16 cellular contexts compared by ENCODE assay signal in genomic region chr4:6076391-6076790, GRCh38. TPM values are rescaled to one million over a fixed set of nuclear protein-coding genes. Genes with fewer than 3 reads are reported as not detected.
DNase-seq lines count a peak whose midpoint lies in the region; ATAC-seq and TF ChIP-seq lines count a peak whose summit lies in the region.
"Had no signal": no experiment of that assay in that cellular context is flagged by ENCODE, and none has a peak within 500 bp of the region (broad histone marks: within the 10 kb centered on the region; RNA-seq: fewer than 3 reads in every experiment).

No MANE protein-coding gene starts in this region.

- ATAC-seq in GM19351 (IDR thresholded peaks at IDR 0.05; ENCODE audit: unreplicated experiment) (peak; percentile 54), GM18868 (IDR thresholded peaks at IDR 0.05; ENCODE audit: unreplicated experiment) (no peak)
- ATAC-seq: activated T-cell treated with anti-CD3 and anti-CD28 coated beads, Interleukin-2, amount 50 U/mL, for 72 hours; mucosa of descending colon had no signal

- H3K9me3 Mint-ChIP-seq in activated CD4-positive, alpha-beta T cell treated with anti-CD3 and anti-CD28 coated beads, Interleukin-2, amount 10 ng/mL, durations not matched to agents 7 days and 5 days: no peaks in the 10 kb centered on the region
- H3K9me3 Mint-ChIP-seq in progenitor cell of endocrine pancreas (ENCODE audit: low read depth): no peaks in the 10 kb centered on the region

- CTCF ChIA-PET in activated CD4-positive, alpha-beta T cell treated with anti-CD3 and anti-CD28 coated beads, Interleukin-2, amount 10 ng/mL, durations not matched to agents 7 days and 5 days (lab: Charles Lee): no interaction called here

- peak; percentile 54 for TF ChIP-seq CTCF in progenitor cell of endocrine pancreas (IDR thresholded peaks at IDR 0.05; ENCODE audit: unreplicated experiment)

- in situ Hi-C loops in SK-MEL-5 (cut with HindIII; ENCODE audit: low pct_unique_long_range_greater_than_20kb, low sequenced_read_pairs): no loop called here

- peak; percentile 24 for DNase-seq in activated CD4-positive, alpha-beta T cell treated with anti-CD3 and anti-CD28 coated beads, Interleukin-2, amount 10 ng/mL, durations not matched to agents 7 days and 5 days
- no peak for DNase-seq in activated CD4-positive, alpha-beta T cell treated with anti-CD3 and anti-CD28 coated beads for 1 hour
- DNase-seq in SK-MEL-5 (ENCODE audit: low read depth, low spot score) (peak; percentile 4), progenitor cell of endocrine pancreas (ENCODE audit: low spot score, unreplicated experiment) (no peak), AML-193 (lab: John Stamatoyannopoulos, UW) (no peak)
- no peak for DNase-seq in activated CD8-positive, alpha-beta memory T cell treated with anti-CD3 and anti-CD28 coated beads, Interleukin-2, amount 50 U/mL, for 4 hours
- DNase-seq: activated T-cell treated with anti-CD3 and anti-CD28 coated beads, Interleukin-2, amount 50 U/mL, for 72 hours; GM23248; KBM-7; mucosa of descending colon; NCI-H187 treated with DMSO at 0.1 percent for 48 hours had no signal

- POLR2A ChIA-PET in activated CD4-positive, alpha-beta T cell treated with anti-CD3 and anti-CD28 coated beads, Interleukin-2, amount 10 ng/mL, durations not matched to agents 7 days and 5 days (lab: Charles Lee): no interaction called here

- H3K4me1 Mint-ChIP-seq in activated CD4-positive, alpha-beta T cell treated with anti-CD3 and anti-CD28 coated beads, Interleukin-2, amount 10 ng/mL, durations not matched to agents 7 days and 5 days: no peaks in the 10 kb centered on the region
- H3K4me1 Mint-ChIP-seq in progenitor cell of endocrine pancreas (ENCODE audit: low read depth): peaks cover 9% of the 10 kb centered on the region

- no peak overlapping the region for H3K27ac Mint-ChIP-seq in activated CD4-positive, alpha-beta T cell treated with anti-CD3 and anti-CD28 coated beads, Interleukin-2, amount 10 ng/mL, durations not matched to agents 7 days and 5 days
- H3K27ac Mint-ChIP-seq in progenitor cell of endocrine pancreas: no peak overlapping the region
- H3K27ac Mint-ChIP-seq: activated T-cell treated with anti-CD3 and anti-CD28 coated beads, Interleukin-2, amount 50 U/mL, for 72 hours had no signal

- peaks cover 12% of the 10 kb centered on the region for H3K36me3 Mint-ChIP-seq in activated CD4-positive, alpha-beta T cell treated with anti-CD3 and anti-CD28 coated beads, Interleukin-2, amount 10 ng/mL, durations not matched to agents 7 days and 5 days (ENCODE audit: low read depth)
- no peaks in the 10 kb centered on the region for H3K36me3 Mint-ChIP-seq in progenitor cell of endocrine pancreas (ENCODE audit: insufficient read depth)

- H3K27me3 Mint-ChIP-seq in activated CD4-positive, alpha-beta T cell treated with anti-CD3 and anti-CD28 coated beads, Interleukin-2, amount 10 ng/mL, durations not matched to agents 7 days and 5 days: no peaks in the 10 kb centered on the region
- no peaks in the 10 kb centered on the region for H3K27me3 Mint-ChIP-seq in progenitor cell of endocrine pancreas

- no peak overlapping the region for H3K4me3 Mint-ChIP-seq in activated CD4-positive, alpha-beta T cell treated with anti-CD3 and anti-CD28 coated beads, Interleukin-2, amount 10 ng/mL, durations not matched to agents 7 days and 5 days
- no peak overlapping the region for H3K4me3 Mint-ChIP-seq in progenitor cell of endocrine pancreas (ENCODE audit: low read depth)
- H3K4me3 Mint-ChIP-seq: activated T-cell treated with anti-CD3 and anti-CD28 coated beads, Interleukin-2, amount 50 U/mL, for 72 hours had no signal

RNA-seq across cellular contexts. Expression of gene C4orf50, which starts 58.2 kb away (rescaled TPM):
- under 1 TPM; 0.21 to 0.27 TPM for total RNA-seq in activated CD4-positive, alpha-beta T cell treated with anti-CD3 and anti-CD28 coated beads, Interleukin-2, amount 10 ng/mL, durations not matched to agents 7 days and 5 days
- 0.03 TPM in 2 replicates for total RNA-seq in SK-MEL-5 (2014; rRNA removed; shearing (Covaris generic))
- polyA plus RNA-seq in SK-MEL-5 (2015; cell fraction: cytosol; rRNA removed): 0.02 TPM in 1 of 2 replicates, not detected in the other
- polyA plus RNA-seq in SK-MEL-5 (2015; cell fraction: nucleus; rRNA removed): not detected in 2 replicates
- total RNA-seq in progenitor cell of endocrine pancreas: 0.18 and 0.19 TPM in 2 replicates
- total RNA-seq: Daoy, GM23248, kidney epithelial cell, suprapubic skin had no signal
- polyA plus RNA-seq: GM23248 had no signal

Comparison
In these comparisons a context has a peak if more than half of its experiments do, and no peak if none do; other contexts are left out.
1. DNase-seq: peak in activated CD4-positive, alpha-beta T cell treated with anti-CD3 and anti-CD28 coated beads, Interleukin-2, amount 10 ng/mL, durations not matched to agents 7 days and 5 days (single experiment) and SK-MEL-5 (single experiment); none in activated CD4-positive, alpha-beta T cell treated with anti-CD3 and anti-CD28 coated beads for 1 hour (single experiment), progenitor cell of endocrine pancreas (single experiment), AML-193 (0 of 2) and activated CD8-positive, alpha-beta memory T cell treated with anti-CD3 and anti-CD28 coated beads, Interleukin-2, amount 50 U/mL, for 4 hours (single experiment).